ENCODE assay signal across 8 cellular contexts in genomic region chr14:67514650-67515385, GRCh38. TPM values are rescaled to one million over a fixed set of nuclear protein-coding genes. Genes with fewer than 3 reads are reported as not detected.
DNase-seq lines count a peak whose midpoint lies in the region; ATAC-seq, FAIRE-seq and TF ChIP-seq lines count a peak whose summit lies in the region.

No MANE protein-coding gene starts in this region.

- peaks cover 0 to 17% (median 9%) of the 10 kb centered on the region in 4 donors for H3K4me1 ChIP-seq in Peyer's patch
- peaks cover 0 to 14% (median 13%) of the 10 kb centered on the region in 3 donors for H3K4me1 ChIP-seq in pancreas

- TF ChIP-seq CTCF in GM10248 (IDR thresholded peaks at IDR 0.05; ENCODE audit: control extremely low read depth, extremely low read depth, low read depth, missing control alignments), result no peak
- TF ChIP-seq CTCF in Peyer's patch (IDR thresholded peaks at IDR 0.05), result peak in 1 of 6 experiments; percentile 1
- TF ChIP-seq CTCF in pancreas (IDR thresholded peaks at IDR 0.05), result no peak

- FAIRE-seq in pancreas (lab: Jason Lieb, UNC), result no peak

- WGBS in pancreas, 2 donors, result 1% methylated on average over 48 to 75 of the region's 75 CpGs

- H3K27ac ChIP-seq in Peyer's patch (peak overlapping the region; percentile 65 to 94 (median 84)), pancreas (peak overlapping the region; percentile 59 to 88 (median 84))

- peaks cover 9% of the 10 kb centered on the region for H3K4me1 Mint-ChIP-seq in activated naive CD8-positive, alpha-beta T cell treated with anti-CD3 and anti-CD28 coated beads, Interleukin-2, amount 50 U/mL, for 24 hours

- no peaks in the 10 kb centered on the region for H3K27me3 ChIP-seq in Peyer's patch
- H3K27me3 ChIP-seq in pancreas, result no peaks in the 10 kb centered on the region

- no peaks in the 10 kb centered on the region for H3K27me3 Mint-ChIP-seq in activated naive CD8-positive, alpha-beta T cell treated with anti-CD3 and anti-CD28 coated beads, Interleukin-2, amount 50 U/mL, for 24 hours

- H3K9me3 Mint-ChIP-seq in activated naive CD8-positive, alpha-beta T cell treated with anti-CD3 and anti-CD28 coated beads, Interleukin-2, amount 50 U/mL, for 24 hours, result no peaks in the 10 kb centered on the region

- CTCF ChIA-PET in GM10248 (lab: Yijun Ruan, JAX), result interaction anchor here (0.7 to 5.0 kb wide), 6 partner anchors 12 to 189 kb away, joined by 3 to 20 read pairs (median 8); no protein-coding TSS in a partner anchor

- peak; percentile 62 for DNase-seq in GM10248 (ENCODE audit: extremely low spot score)
- peak; percentile 51 to 81 (median 75) for DNase-seq in Peyer's patch
- peak; percentile 31 for DNase-seq in activated naive CD8-positive, alpha-beta T cell treated with anti-CD3 and anti-CD28 coated beads, Interleukin-2, amount 50 U/mL, for 24 hours
- DNase-seq in cardiac septum (ENCODE audit: low spot score), result peak; percentile 78
- peak; percentile 24 to 80 (median 50) for DNase-seq in pancreas
- DNase-seq in DMS114 treated with DMSO at 0.1 percent for 48 hours (lab: John Stamatoyannopoulos, UW; ENCODE audit: unreplicated experiment), result no peak
- no peak for DNase-seq in SHP77 treated with DMSO at 0.1 percent for 48 hours (lab: John Stamatoyannopoulos, UW)

- POLR2A ChIA-PET in GM10248 (lab: Yijun Ruan, JAX), result no interaction called here

- intact Hi-C loops in cardiac septum (cut with DNase I), result no loop called here
- intact Hi-C loops in pancreas (cut with DNase I), result no loop called here

- H3K4me3 ChIP-seq in Peyer's patch (peak overlapping the region; percentile 83 to 100 (median 93)), pancreas (peak overlapping the region; percentile 57 to 89 (median 86))

- H3K36me3 Mint-ChIP-seq in activated naive CD8-positive, alpha-beta T cell treated with anti-CD3 and anti-CD28 coated beads, Interleukin-2, amount 50 U/mL, for 24 hours (ENCODE audit: low read depth), result no peaks in the 10 kb centered on the region

- peak overlapping the region; percentile 76 for H3K4me3 Mint-ChIP-seq in activated naive CD8-positive, alpha-beta T cell treated with anti-CD3 and anti-CD28 coated beads, Interleukin-2, amount 50 U/mL, for 24 hours

- H3K36me3 ChIP-seq in Peyer's patch, result no peaks in the 10 kb centered on the region
- no peaks in the 10 kb centered on the region for H3K36me3 ChIP-seq in pancreas

- ATAC-seq in HG02642 (IDR thresholded peaks at IDR 0.05; ENCODE audit: poor library complexity, unreplicated experiment) (peak; percentile 36), pancreas (peak; percentile 59 to 75 (median 65))
- peak; percentile 60 for ATAC-seq in activated naive CD8-positive, alpha-beta T cell treated with anti-CD3 and anti-CD28 coated beads, Interleukin-2, amount 50 U/mL, for 24 hours

- no peaks in the 10 kb centered on the region for H3K9me3 ChIP-seq in Peyer's patch
- H3K9me3 ChIP-seq in pancreas, result no peaks in the 10 kb centered on the region

- no peak overlapping the region for H3K27ac Mint-ChIP-seq in activated naive CD8-positive, alpha-beta T cell treated with anti-CD3 and anti-CD28 coated beads, Interleukin-2, amount 50 U/mL, for 24 hours

- TF ChIP-seq POLR2A in Peyer's patch (IDR thresholded peaks at IDR 0.05), result peak; percentile 46 to 47

RNA-seq across cellular contexts. Expression of gene PLEKHH1, which starts 18.3 kb away (rescaled TPM):
- total RNA-seq in Peyer's patch, result 100 to 1,000 TPM in 2 of 4 donors, 10 to 100 TPM in 2; 68.5 to 142 (median 92.0) TPM
- total RNA-seq in cardiac septum, result 2.6 TPM
- 10 to 100 TPM; 15.0 to 24.6 (median 21.9) TPM for total RNA-seq in pancreas
- polyA plus RNA-seq in pancreas, result 10 to 100 TPM; 24.5 to 48.8 TPM

RNA-seq across cellular contexts. Expression of gene TMEM229B, which starts 26.3 kb away (rescaled TPM):
- 10 to 100 TPM in 3 of 4 donors, 1 to 10 TPM in 1; 8.3 to 39.7 (median 31.7) TPM for total RNA-seq in Peyer's patch
- 1.6 TPM for total RNA-seq in cardiac septum
- total RNA-seq in pancreas, result 1 to 10 TPM; 2.2 to 7.5 (median 5.1) TPM
- 1 to 10 TPM; 1.9 to 2.9 TPM for polyA plus RNA-seq in pancreas

Comparison
In these comparisons a context has a peak if more than half of its experiments do, and no peak if none do; other contexts are left out.
1. DNase-seq: peak in GM10248 (single experiment), Peyer's patch (3 of 3), activated naive CD8-positive, alpha-beta T cell treated with anti-CD3 and anti-CD28 coated beads, Interleukin-2, amount 50 U/mL, for 24 hours (single experiment), cardiac septum (single experiment) and pancreas (6 of 6); none in DMS114 treated with DMSO at 0.1 percent for 48 hours (single experiment) and SHP77 treated with DMSO at 0.1 percent for 48 hours (single experiment).
2. Peak in every context shown above with its lines, with median percentiles within 50 percentile points of each other: ATAC-seq.